23 cellular contexts compared by ENCODE assay signal in the genomic region with DNA sequence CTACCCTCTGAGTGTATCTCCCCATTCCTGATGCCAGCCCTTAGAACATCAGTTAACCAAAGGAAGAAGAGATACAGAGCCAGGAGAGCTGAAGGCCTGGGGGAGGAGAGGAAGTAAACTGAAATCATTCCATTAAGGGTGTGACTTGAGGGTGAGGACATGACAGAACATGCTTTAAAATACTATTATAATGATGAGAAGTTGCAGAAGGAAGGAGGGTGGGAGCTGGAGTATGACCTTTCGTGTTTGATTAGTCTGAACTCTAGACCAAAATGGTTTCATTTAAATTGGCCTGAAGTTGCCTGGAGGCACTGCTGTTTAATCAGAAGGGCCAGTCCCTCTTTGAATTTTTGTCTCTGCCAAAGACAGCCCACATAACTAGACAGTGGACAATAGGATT. TPM values are rescaled to one million over a fixed set of nuclear protein-coding genes. Genes with fewer than 3 reads are reported as not detected.
DNase-seq lines count a peak whose midpoint lies in the region; ATAC-seq and TF ChIP-seq lines count a peak whose summit lies in the region.
"Had no signal": no experiment of that assay in that cellular context is flagged by ENCODE, and none has a peak within 500 bp of the region (broad histone marks: within the 10 kb centered on the region; RNA-seq: fewer than 3 reads in every experiment).

No MANE protein-coding gene starts in this region.

- H3K4me3 Mint-ChIP-seq in endodermal cell: no peak overlapping the region
- H3K4me3 Mint-ChIP-seq: activated CD4-positive, alpha-beta memory T cell treated with anti-CD3 and anti-CD28 coated beads for 36 hours had no signal

- no peak overlapping the region for H3K9ac ChIP-seq in endodermal cell (ENCODE audit: extremely low read depth, low read length, poor library complexity, severe bottlenecking)
- H3K9ac ChIP-seq: GM23248 had no signal

- H3K27ac ChIP-seq in RWPE1: no peak overlapping the region
- no peak overlapping the region for H3K27ac ChIP-seq in endodermal cell (ENCODE audit: low read depth, low read length)
- H3K27ac ChIP-seq: brain microvascular endothelial cell, gastroesophageal sphincter, GM23248, skin epidermis, stomach, WERI-Rb-1 had no signal

- no peak overlapping the region for H3K27ac Mint-ChIP-seq in endodermal cell
- H3K27ac Mint-ChIP-seq: activated CD4-positive, alpha-beta memory T cell treated with anti-CD3 and anti-CD28 coated beads for 36 hours; progenitor cell of endocrine pancreas had no signal

- H3K4me1 Mint-ChIP-seq in endodermal cell: peaks cover 14% of the 10 kb centered on the region

- no peaks in the 10 kb centered on the region for H3K36me3 ChIP-seq in HAP-1 (replicated peaks)
- no peaks in the 10 kb centered on the region for H3K36me3 ChIP-seq in endodermal cell (ENCODE audit: control insufficient read depth, insufficient read depth, low read length)
- H3K36me3 ChIP-seq: brain microvascular endothelial cell, gastroesophageal sphincter, stomach, WERI-Rb-1 had no signal

- H3K27me3 ChIP-seq in HAP-1 (ENCODE audit: low read depth): no peaks in the 10 kb centered on the region
- no peaks in the 10 kb centered on the region for H3K27me3 ChIP-seq in endodermal cell (ENCODE audit: control insufficient read depth, insufficient read depth, low read length, poor library complexity, severe bottlenecking)
- H3K27me3 ChIP-seq: brain microvascular endothelial cell, gastroesophageal sphincter, stomach had no signal

- no peaks in the 10 kb centered on the region for H3K27me3 Mint-ChIP-seq in endodermal cell (ENCODE audit: insufficient read depth)
- H3K27me3 Mint-ChIP-seq: activated CD4-positive, alpha-beta memory T cell treated with anti-CD3 and anti-CD28 coated beads for 36 hours; progenitor cell of endocrine pancreas had no signal

- POLR2A ChIA-PET in RWPE1 (lab: Yijun Ruan, JAX; ENCODE audit: low non-redundant PET): no interaction called here

- H3K36me3 Mint-ChIP-seq in endodermal cell (ENCODE audit: low read depth): no peaks in the 10 kb centered on the region

- WGBS in endodermal cell (ENCODE audit: insufficient coverage in 1 of 2, insufficient read length in 1 of 2), 2 experiments: 100% methylated on average over 1 of the region's 1 CpG; no CpG with 5 or more reads in 1 of the 2 experiments

- in situ Hi-C loops in HAP-1 (cut with MboI; ENCODE audit: low sequenced_read_pairs) (no loop called here), GM13977 (cut with MboI; ENCODE audit: low pct_unique_long_range_greater_than_20kb, low sequenced_read_pairs, unreplicated experiment) (no loop called here)

- H3K4me1 ChIP-seq in HAP-1: peaks cover 19% of the 10 kb centered on the region
- no peaks in the 10 kb centered on the region for H3K4me1 ChIP-seq in endodermal cell (ENCODE audit: control insufficient read depth, insufficient read depth, low read length)

- CTCF ChIA-PET in RWPE1 (lab: Yijun Ruan, JAX): no interaction called here

- peaks cover 27% of the 10 kb centered on the region for H3K9me3 Mint-ChIP-seq in endodermal cell
- H3K9me3 Mint-ChIP-seq: activated CD4-positive, alpha-beta memory T cell treated with anti-CD3 and anti-CD28 coated beads for 36 hours had no signal

- no peaks in the 10 kb centered on the region for H3K9me3 ChIP-seq in HAP-1
- H3K9me3 ChIP-seq in endodermal cell (ENCODE audit: control insufficient read depth, low read length): no peaks in the 10 kb centered on the region
- H3K9me3 ChIP-seq: gastroesophageal sphincter, stomach had no signal

- peak; percentile 2 for DNase-seq in EL
- peak; percentile 22 to 38 for DNase-seq in HAP-1 (ENCODE audit: low spot score in 2 of 2)
- DNase-seq in RWPE1 (ENCODE audit: low spot score): peak; percentile 63
- DNase-seq in epithelial cell of esophagus (ENCODE audit: low read depth): peak; percentile 71
- no peak for DNase-seq in endodermal cell
- DNase-seq in GM13977 (ENCODE audit: low spot score): no peak
- DNase-seq: activated CD4-positive, alpha-beta memory T cell treated with anti-CD3 and anti-CD28 coated beads for 36 hours; activated T-cell treated with anti-CD3 and anti-CD28 coated beads, Interleukin-2, amount 50 U/mL, for 1 hour; AML-193; brain microvascular endothelial cell; cortex of kidney; DND-41; GM23248; NCI-H146; NCI-H446; Right ventricle myocardium superior; stomach; WERI-Rb-1 had no signal

- ATAC-seq in HG03025 (IDR thresholded peaks at IDR 0.05; ENCODE audit: low FRiP score, unreplicated experiment) (no peak), GM18502 (IDR thresholded peaks at IDR 0.05; ENCODE audit: poor library complexity, unreplicated experiment) (no peak)
- ATAC-seq: gastroesophageal sphincter had no signal

- TF ChIP-seq CTCF in RWPE1 (conservative IDR thresholded peaks at IDR 0.05; ENCODE audit: low read depth) (no peak), epithelial cell of esophagus (IDR thresholded peaks at IDR 0.05; ENCODE audit: insufficient read depth, low read depth, low read length, missing control alignments) (no peak), endodermal cell (conservative IDR thresholded peaks at IDR 0.05) (no peak), GM13977 (IDR thresholded peaks at IDR 0.05; ENCODE audit: extremely low read depth, insufficient read depth, missing control alignments) (no peak)

- H3K4me3 ChIP-seq in HAP-1 (no peak overlapping the region), epithelial cell of esophagus (ENCODE audit: low read length) (no peak overlapping the region), endodermal cell (ENCODE audit: low read length) (no peak overlapping the region)
- H3K4me3 ChIP-seq: gastroesophageal sphincter, GM23248, skin epidermis, stomach had no signal

RNA-seq across cellular contexts. Expression of a gene that starts 11.4 kb away (rescaled TPM):
- 1 to 10 TPM; 7.3 to 9.1 TPM for total RNA-seq in endodermal cell
- 16.1 TPM for polyA plus RNA-seq in endodermal cell (2013, experiment 1 of 2)
- 14.2 TPM for polyA plus RNA-seq in endodermal cell (2013, experiment 2 of 2)

Comparison
In these comparisons a context has a peak if more than half of its experiments do, and no peak if none do; other contexts are left out.
1. DNase-seq: peak in EL (single experiment), HAP-1 (2 of 2), RWPE1 (single experiment) and epithelial cell of esophagus (single experiment); none in endodermal cell (single experiment) and GM13977 (single experiment).